Comparison of ENCODE assay signal across 15 cellular contexts in genomic region chr1:32774464-32774808, GRCh38. TPM values are rescaled to one million over a fixed set of nuclear protein-coding genes. Genes with fewer than 3 reads are reported as not detected.
DNase-seq lines count a peak whose midpoint lies in the region; ATAC-seq, FAIRE-seq and TF ChIP-seq lines count a peak whose summit lies in the region.
"Had no signal": no experiment of that assay in that cellular context is flagged by ENCODE, and none has a peak within 500 bp of the region (broad histone marks: within the 10 kb centered on the region; RNA-seq: fewer than 3 reads in every experiment).

No MANE protein-coding gene starts in this region.

- no peaks in the 10 kb centered on the region for H3K27me3 Mint-ChIP-seq in Caco-2 (ENCODE audit: insufficient read depth, unreplicated experiment)
- H3K27me3 Mint-ChIP-seq in MCF 10A (ENCODE audit: insufficient read depth, unreplicated experiment), result no peaks in the 10 kb centered on the region
- peaks cover 3% of the 10 kb centered on the region for H3K27me3 Mint-ChIP-seq in neural progenitor cell (ENCODE audit: insufficient read depth, low read depth)

- FAIRE-seq in D721Med (lab: Jason Lieb, UNC), result no peak
- FAIRE-seq: small intestine had no signal

- H3F3A ChIP-seq in neural progenitor cell (ENCODE audit: low read depth), result peaks cover 35% of the 10 kb centered on the region

- BruUV-seq in Caco-2 (replicated peaks; lab: Mats Ljungman, UMichigan) (TSS peak; percentile 45), Panc1 (replicated peaks; lab: Mats Ljungman, UMichigan) (TSS peak; percentile 74), MCF 10A (replicated peaks; lab: Mats Ljungman, UMichigan) (TSS peak; percentile 41)

- H3K36me3 Mint-ChIP-seq in Caco-2 (ENCODE audit: insufficient read depth, unreplicated experiment) (peaks cover 88% of the 10 kb centered on the region), MCF 10A (ENCODE audit: insufficient read depth, unreplicated experiment) (peaks cover 76% of the 10 kb centered on the region), neural progenitor cell (peaks cover 24% of the 10 kb centered on the region)

- no peak overlapping the region for H3K4me3 Mint-ChIP-seq in Caco-2 (ENCODE audit: unreplicated experiment)
- no peak overlapping the region for H3K4me3 Mint-ChIP-seq in MCF 10A (ENCODE audit: unreplicated experiment)
- peak overlapping the region; percentile 48 for H3K4me3 Mint-ChIP-seq in neural progenitor cell

- no peak for ATAC-seq in Panc1
- ATAC-seq: gastrocnemius medialis had no signal

- no peak overlapping the region for H3K4me2 ChIP-seq in neural progenitor cell

- no peak overlapping the region for H3K9ac ChIP-seq in neural progenitor cell
- H3K9ac ChIP-seq: parathyroid adenoma had no signal

- no peaks in the 10 kb centered on the region for H3K79me2 ChIP-seq in neural progenitor cell (ENCODE audit: low read depth)
- H3K79me2 ChIP-seq: parathyroid adenoma had no signal

- H3K4me1 Mint-ChIP-seq in Caco-2 (ENCODE audit: low read depth, unreplicated experiment), result peaks cover 16% of the 10 kb centered on the region
- H3K4me1 Mint-ChIP-seq in MCF 10A (ENCODE audit: insufficient read depth, unreplicated experiment), result peaks cover 25% of the 10 kb centered on the region
- peaks cover 20% of the 10 kb centered on the region for H3K4me1 Mint-ChIP-seq in neural progenitor cell

- H3K27ac ChIP-seq in Panc1 (ENCODE audit: low read length) (0 out of 2 replicates have a peak overlapping the region, but pooled peaks have one; percentile 31), neural progenitor cell (no peak overlapping the region)
- H3K27ac ChIP-seq: C4-2B, cardiac muscle cell, gastrocnemius medialis, parathyroid adenoma had no signal

- POLR2A ChIA-PET in Caco-2 (lab: Charles Lee), result interaction anchor here (0.7 kb wide), 1 partner anchor 578 kb away, joined by 3 read pairs; no protein-coding TSS in a partner anchor
- POLR2A ChIA-PET in Panc1 (lab: Charles Lee), result no interaction called here
- POLR2A ChIA-PET in MCF 10A (lab: Yijun Ruan, JAX), result interaction anchor here (0.9 to 6.9 kb wide), 12 partner anchors 12 to 72 kb away, joined by 3 to 61 read pairs (median 4); partner anchors contain the start of genes S100PBP, SYNC and YARS1

- in situ Hi-C loops in Panc1 (cut with HindIII; ENCODE audit: low pct_unique_long_range_greater_than_20kb, low sequenced_read_pairs), result no loop called here

- H3K4me1 ChIP-seq in Caco-2, result peaks cover 6% of the 10 kb centered on the region; the same call in 1 of the 2 replicates
- H3K4me1 ChIP-seq in Panc1 (ENCODE audit: control insufficient read depth, insufficient read depth, low read length), result peaks cover 52% of the 10 kb centered on the region
- no peaks in the 10 kb centered on the region for H3K4me1 ChIP-seq in neural progenitor cell
- H3K4me1 ChIP-seq: parathyroid adenoma had no signal

- H3K27ac Mint-ChIP-seq in Caco-2 (ENCODE audit: unreplicated experiment) (peak overlapping the region; percentile 73), MCF 10A (ENCODE audit: low read depth, unreplicated experiment) (peak overlapping the region; percentile 27), neural progenitor cell (peak overlapping the region; percentile 53)

- no peak for DNase-seq in Caco-2
- no peak for DNase-seq in Panc1 (ENCODE audit: low read depth, low spot score)
- DNase-seq in MCF 10A (ENCODE audit: unreplicated experiment), result no peak
- no peak for DNase-seq in neural progenitor cell (ENCODE audit: low spot score)
- no peak for DNase-seq in D721Med (ENCODE audit: insufficient read length, low spot score)
- DNase-seq in NCI-H510A treated with DMSO at 0.1 percent for 48 hours (lab: John Stamatoyannopoulos, UW), result no peak
- DNase-seq in NCI-H2029 treated with DMSO at 0.1 percent for 48 hours (lab: John Stamatoyannopoulos, UW), result no peak
- DNase-seq: activated effector memory CD4-positive, alpha-beta T cell treated with anti-CD3 and anti-CD28 coated beads, Interleukin-2, amount 50 U/mL, for 16 hours; gastrocnemius medialis; NCI-H1930; NCI-H69; small intestine had no signal

- H3K36me3 ChIP-seq in Caco-2 (ENCODE audit: control insufficient read depth, insufficient read depth, low read length) (no peaks in the 10 kb centered on the region; the same call in 1 of the 2 replicates), Panc1 (ENCODE audit: control insufficient read depth, insufficient read depth, low read length) (peaks cover 4% of the 10 kb centered on the region; the same call in 1 of the 2 replicates), neural progenitor cell (no peaks in the 10 kb centered on the region)

- H3K4me3 ChIP-seq in Caco-2 (ENCODE audit: low read depth, low read length) (no peak overlapping the region), Panc1 (ENCODE audit: low read depth in 2 of 2, low read length in 2 of 2) (no peak overlapping the region), neural progenitor cell (no peak overlapping the region)
- H3K4me3 ChIP-seq: cardiac muscle cell, gastrocnemius medialis had no signal

- H2AFZ ChIP-seq in neural progenitor cell (replicated peaks), result no peak overlapping the region
- H2AFZ ChIP-seq: parathyroid adenoma had no signal

- no peaks in the 10 kb centered on the region for H3K9me3 ChIP-seq in Caco-2
- no peaks in the 10 kb centered on the region for H3K9me3 ChIP-seq in Panc1 (ENCODE audit: control insufficient read depth, insufficient read depth, low read depth, low read length)
- H3K9me3 ChIP-seq in neural progenitor cell (ENCODE audit: low read depth), result no peaks in the 10 kb centered on the region
- H3K9me3 ChIP-seq: gastrocnemius medialis had no signal

- intact Hi-C loops in Caco-2 (cut with micrococcal nuclease; ENCODE audit: unreplicated experiment) (loop anchor here (10.0 kb wide), 1 partner anchor 370 kb away; no protein-coding TSS in a partner anchor), Panc1 (cut with micrococcal nuclease; ENCODE audit: unreplicated experiment) (no loop called here), MCF 10A (cut with micrococcal nuclease) (loop anchor here (5.0 kb wide), 1 partner anchor 98 kb away; the partner anchor contains the start of gene FNDC5)

- H3K27me3 ChIP-seq in Caco-2 (replicated peaks; ENCODE audit: control insufficient read depth, insufficient read depth, low read length) (no peaks in the 10 kb centered on the region), Panc1 (ENCODE audit: control insufficient read depth, insufficient read depth, low read length) (no peaks in the 10 kb centered on the region), neural progenitor cell (no peaks in the 10 kb centered on the region)
- H3K27me3 ChIP-seq: cardiac muscle cell, gastrocnemius medialis had no signal

- TF ChIP-seq CTCF in Caco-2 (IDR thresholded peaks at IDR 0.05; ENCODE audit: insufficient read depth in 1 of 2, low read depth in 1 of 2, low read length in 1 of 2, severe bottlenecking in 1 of 2, unreplicated experiment in 1 of 2) (no peak), Panc1 (IDR thresholded peaks at IDR 0.05) (no peak), MCF 10A (IDR thresholded peaks at IDR 0.05; ENCODE audit: unreplicated experiment) (no peak), neural progenitor cell (IDR thresholded peaks at IDR 0.05) (no peak), D721Med (IDR thresholded peaks at IDR 0.05; ENCODE audit: insufficient read depth, missing control alignments) (no peak)

- H3K9me3 Mint-ChIP-seq in Caco-2 (ENCODE audit: unreplicated experiment) (no peaks in the 10 kb centered on the region), MCF 10A (ENCODE audit: unreplicated experiment) (no peaks in the 10 kb centered on the region), neural progenitor cell (no peaks in the 10 kb centered on the region)

- CTCF ChIA-PET in Caco-2 (lab: Charles Lee) (interaction anchor here (0.5 to 5.6 kb wide), 3 partner anchors 18 to 62 kb away, joined by 3 to 79 read pairs (median 4); no protein-coding TSS in a partner anchor), Panc1 (lab: Charles Lee) (interaction anchor here (0.5 to 5.4 kb wide), 4 partner anchors 10 to 299 kb away, joined by 4 to 72 read pairs (median 8); no protein-coding TSS in a partner anchor), MCF 10A (lab: Yijun Ruan, JAX) (interaction anchor here (0.6 to 18.4 kb wide), 14 partner anchors 8 to 373 kb away, joined by 3 to 418 read pairs (median 4); no protein-coding TSS in a partner anchor)

- H4K20me1 ChIP-seq in neural progenitor cell (ENCODE audit: low read depth), result peaks cover 17% of the 10 kb centered on the region

RNA-seq across cellular contexts. Expression of gene YARS1, which starts 42.7 kb away (rescaled TPM):
- total RNA-seq in Caco-2 (2022), result 177 and 184 TPM in 2 replicates
- total RNA-seq in Panc1 (2021; ENCODE audit: unreplicated experiment), result 120 TPM
- polyA plus RNA-seq in Panc1 (2012; ENCODE audit: insufficient read length), result 184 TPM
- 347 and 372 TPM in 2 replicates for total RNA-seq in MCF 10A (2022)
- 38.2 and 61.5 TPM in 2 replicates for total RNA-seq in neural progenitor cell (ENCODE audit: low replicate concordance)

RNA-seq across cellular contexts. Expression of gene S100PBP, which starts 43.0 kb away (rescaled TPM):
- 23.8 and 32.8 TPM in 2 replicates for total RNA-seq in Caco-2 (2022)
- total RNA-seq in Panc1 (2021; ENCODE audit: unreplicated experiment), result 55.4 TPM
- 25.8 TPM for polyA plus RNA-seq in Panc1 (2012; ENCODE audit: insufficient read length)
- 24.4 and 34.1 TPM in 2 replicates for total RNA-seq in MCF 10A (2022)
- 72.9 and 107 TPM in 2 replicates for total RNA-seq in neural progenitor cell (ENCODE audit: low replicate concordance)
